In genomic region chr6:88663801-88664200, GRCh38 we compare ENCODE assay signal across 26 cellular contexts.
"Had no signal": no experiment of that assay in that cellular context is flagged by ENCODE, and none has a peak within 500 bp of the region (broad histone marks: within the 10 kb centered on the region; RNA-seq: fewer than 3 reads in every experiment).

No MANE protein-coding gene starts in this region.

- FAIRE-seq: endometrium, kidney had no signal

- H3K79me2 ChIP-seq: hepatocyte had no signal

- H3K4me3 ChIP-seq: gastrocnemius medialis, hepatocyte, lung, prostate gland, right atrium auricular region, smooth muscle cell, suprapubic skin had no signal

- H3K9me3 ChIP-seq: gastrocnemius medialis, prostate gland had no signal

- H3K4me3 Mint-ChIP-seq: effector memory CD8-positive, alpha-beta T cell; nephron progenitor cell; stimulated activated naive CD8-positive, alpha-beta T cell treated with anti-CD3 and anti-CD28 coated beads, Interleukin-15, amount 100 ng/mL, for 72 hours had no signal

- H3K36me3 ChIP-seq: prostate gland, right atrium auricular region had no signal

- H2AFZ ChIP-seq: hepatocyte had no signal

- H3K4me1 Mint-ChIP-seq: nephron progenitor cell had no signal

- DNase-seq: cortex of kidney; effector memory CD8-positive, alpha-beta T cell; foreskin fibroblast; gastrocnemius medialis; head of caudate nucleus; kidney; mesendoderm; naive thymus-derived CD8-positive, alpha-beta T cell; nephron progenitor cell; nucleus accumbens; stimulated activated CD4-positive, alpha-beta T cell treated with anti-CD3 and anti-CD28 coated beads, Interleukin-12 subunit alpha, Interleukin-12 subunit beta, amount 100 ng/mL, for 4 hours; stimulated activated CD4-positive, alpha-beta T cell treated with anti-CD3 and anti-CD28 coated beads, Interleukin-1b, Interleukin-23, amount 100 ng/mL, for 48 hours; stimulated activated CD4-positive, alpha-beta T cell treated with anti-CD3 and anti-CD28 coated beads, Interleukin-4, amount 100 ng/mL, for 1 hour; stimulated activated CD8-positive, alpha-beta memory T cell treated with anti-CD3 and anti-CD28 coated beads, Interleukin-4, amount 100 ng/mL, for 48 hours; stimulated activated naive CD4-positive, alpha-beta T cell; stimulated activated naive CD8-positive, alpha-beta T cell treated with anti-CD3 and anti-CD28 coated beads, Interleukin-15, amount 100 ng/mL, for 72 hours; trophoblast cell had no signal

- H3K27me3 ChIP-seq: gastrocnemius medialis, hepatocyte, right atrium auricular region, suprapubic skin had no signal

- H3K4me2 ChIP-seq: hepatocyte, smooth muscle cell had no signal

- ATAC-seq: effector memory CD8-positive, alpha-beta T cell; esophagus mucosa; gastrocnemius medialis; naive thymus-derived CD8-positive, alpha-beta T cell; sciatic nerve; stimulated activated naive CD8-positive, alpha-beta T cell treated with anti-CD3 and anti-CD28 coated beads, Interleukin-15, amount 100 ng/mL, for 72 hours had no signal

- H3K4me1 ChIP-seq: gastrocnemius medialis, prostate gland, right atrium auricular region, suprapubic skin had no signal

- H3K27ac ChIP-seq: gastrocnemius medialis, hepatocyte, prostate gland, right atrium auricular region, suprapubic skin had no signal

- H3K27ac Mint-ChIP-seq: naive thymus-derived CD8-positive, alpha-beta T cell; nephron progenitor cell; stimulated activated naive CD8-positive, alpha-beta T cell treated with anti-CD3 and anti-CD28 coated beads, Interleukin-15, amount 100 ng/mL, for 72 hours had no signal

- H3K27me3 Mint-ChIP-seq: effector memory CD8-positive, alpha-beta T cell; naive thymus-derived CD8-positive, alpha-beta T cell; stimulated activated naive CD8-positive, alpha-beta T cell treated with anti-CD3 and anti-CD28 coated beads, Interleukin-15, amount 100 ng/mL, for 72 hours had no signal
